Comparison of ENCODE assay signal across 6 cellular contexts in genomic region chrX:153727108-153727931, GRCh38. TPM values are rescaled to one million over a fixed set of nuclear protein-coding genes. Genes with fewer than 3 reads are reported as not detected.
DNase-seq lines count a peak whose midpoint lies in the region; ATAC-seq lines count a peak whose summit lies in the region.

No MANE protein-coding gene starts in this region.

- DNase-seq in HT-29 (ENCODE audit: low spot score) = peak; percentile 63
- DNase-seq in memory B cell (ENCODE audit: low spot score in 2 of 2) = no peak
- no peak for DNase-seq in NCI-H524 (lab: John Stamatoyannopoulos, UW)
- DNase-seq in activated CD4-positive, alpha-beta T cell treated with anti-CD3 and anti-CD28 coated beads, Interleukin-2, amount 50 U/mL, for 4 hours = no peak
- DNase-seq in activated CD8-positive, alpha-beta memory T cell treated with anti-CD3 and anti-CD28 coated beads for 24 hours = no peak

- H3K4me3 Mint-ChIP-seq in activated T-helper 17 cell treated with anti-CD3 and anti-CD28 coated beads, Interleukin-2, amount 50 U/mL, for 72 hours = peak overlapping the region; percentile 72
- peak overlapping the region; percentile 79 for H3K4me3 Mint-ChIP-seq in memory B cell

- no peak overlapping the region for H3K27ac Mint-ChIP-seq in activated T-helper 17 cell treated with anti-CD3 and anti-CD28 coated beads, Interleukin-2, amount 50 U/mL, for 72 hours
- peak overlapping the region; percentile 89 for H3K27ac Mint-ChIP-seq in memory B cell

- ATAC-seq in activated T-helper 17 cell treated with anti-CD3 and anti-CD28 coated beads, Interleukin-2, amount 50 U/mL, for 72 hours (replicated peaks) = no peak
- no peak for ATAC-seq in memory B cell (ENCODE audit: low read depth)

- H3K36me3 Mint-ChIP-seq in activated T-helper 17 cell treated with anti-CD3 and anti-CD28 coated beads, Interleukin-2, amount 50 U/mL, for 72 hours (ENCODE audit: low read depth) = peaks cover 12% of the 10 kb centered on the region
- peaks cover 11% of the 10 kb centered on the region for H3K36me3 Mint-ChIP-seq in memory B cell

- no peaks in the 10 kb centered on the region for H3K27me3 Mint-ChIP-seq in activated T-helper 17 cell treated with anti-CD3 and anti-CD28 coated beads, Interleukin-2, amount 50 U/mL, for 72 hours
- H3K27me3 Mint-ChIP-seq in memory B cell = no peaks in the 10 kb centered on the region

- H3K4me1 Mint-ChIP-seq in activated T-helper 17 cell treated with anti-CD3 and anti-CD28 coated beads, Interleukin-2, amount 50 U/mL, for 72 hours = peaks cover 15% of the 10 kb centered on the region
- H3K4me1 Mint-ChIP-seq in memory B cell = peaks cover 5% of the 10 kb centered on the region

- H3K9me3 Mint-ChIP-seq in activated T-helper 17 cell treated with anti-CD3 and anti-CD28 coated beads, Interleukin-2, amount 50 U/mL, for 72 hours = no peaks in the 10 kb centered on the region
- H3K9me3 Mint-ChIP-seq in memory B cell = no peaks in the 10 kb centered on the region

RNA-seq across cellular contexts. Expression of gene ABCD1, which starts 2.7 kb away (rescaled TPM):
- 28.2 and 31.6 TPM in 2 replicates for total RNA-seq in HT-29 (2014; rRNA removed; shearing (Covaris generic))
- 1 to 10 TPM; 6.7 to 9.4 TPM for total RNA-seq in activated T-helper 17 cell treated with anti-CD3 and anti-CD28 coated beads, Interleukin-2, amount 50 U/mL, for 72 hours

RNA-seq across cellular contexts. Expression of gene BCAP31, which starts 3.1 kb away (rescaled TPM):
- 387 and 409 TPM in 2 replicates for total RNA-seq in HT-29 (2014; rRNA removed; shearing (Covaris generic))
- total RNA-seq in activated T-helper 17 cell treated with anti-CD3 and anti-CD28 coated beads, Interleukin-2, amount 50 U/mL, for 72 hours = 100 to 1,000 TPM; 115 to 170 TPM

RNA-seq across cellular contexts. Expression of gene PLXNB3, which starts 36.7 kb away (rescaled TPM):
- total RNA-seq in HT-29 (2014; rRNA removed; shearing (Covaris generic)) = 7.0 and 10.3 TPM in 2 replicates
- total RNA-seq in activated T-helper 17 cell treated with anti-CD3 and anti-CD28 coated beads, Interleukin-2, amount 50 U/mL, for 72 hours = 1 to 10 TPM in 1 of 2 donors, under 1 TPM in 1; 0.45 to 7.9 TPM

RNA-seq across cellular contexts. Expression of gene SLC6A8, which starts 39.6 kb away (rescaled TPM):
- 98.8 and 127 TPM in 2 replicates for total RNA-seq in HT-29 (2014; rRNA removed; shearing (Covaris generic))
- 10 to 100 TPM in 1 of 2 donors, 1 to 10 TPM in 1; 1.1 to 26.1 TPM for total RNA-seq in activated T-helper 17 cell treated with anti-CD3 and anti-CD28 coated beads, Interleukin-2, amount 50 U/mL, for 72 hours

RNA-seq across cellular contexts. Expression of gene SRPK3, which starts 53.5 kb away (rescaled TPM):
- total RNA-seq in HT-29 (2014; rRNA removed; shearing (Covaris generic)) = 1.1 and 5.6 TPM in 2 replicates
- not detected for total RNA-seq in activated T-helper 17 cell treated with anti-CD3 and anti-CD28 coated beads, Interleukin-2, amount 50 U/mL, for 72 hours
